In the genomic region with DNA sequence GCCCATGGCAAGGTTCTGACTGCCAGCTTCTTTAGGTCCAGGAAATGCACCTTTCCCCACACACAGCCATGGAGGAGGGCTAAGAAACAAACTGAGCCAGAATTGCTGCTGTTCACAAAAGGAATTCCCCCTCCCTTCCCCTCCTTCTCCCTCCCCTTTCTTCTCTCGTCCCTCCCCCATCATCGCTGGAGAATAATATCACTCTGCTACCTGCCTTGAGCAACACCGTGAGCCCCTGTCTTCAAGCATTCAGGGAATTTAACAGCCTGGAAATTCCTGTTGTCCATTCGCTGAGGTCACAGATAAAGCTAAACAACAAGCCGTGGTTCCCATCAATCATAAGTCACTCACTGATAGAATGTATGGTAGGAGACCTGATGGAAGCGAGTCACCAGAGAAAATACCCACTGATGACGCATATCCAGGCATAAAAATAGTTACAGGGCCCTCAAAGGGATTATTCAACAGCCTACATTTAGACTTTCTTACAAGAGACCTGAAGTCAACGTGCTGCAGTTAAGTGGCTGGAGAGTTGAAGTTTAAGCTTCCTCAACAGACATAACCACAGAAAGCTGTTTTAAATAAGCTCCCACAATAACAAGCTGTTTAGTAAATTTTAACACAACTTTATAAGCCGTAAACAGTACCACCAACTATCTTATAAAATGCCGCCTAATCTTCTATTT, we compare ENCODE assay signal across 8 cellular contexts. TPM values are rescaled to one million over a fixed set of nuclear protein-coding genes. Genes with fewer than 3 reads are reported as not detected.
A peak's percentile ranks its signal among the peaks of the same experiment; 100 is the strongest.
DNase-seq lines count a peak whose midpoint lies in the region; ATAC-seq lines count a peak whose summit lies in the region.

No MANE protein-coding gene starts in this region.

- peaks cover 100% of the 10 kb centered on the region for H3K4me1 ChIP-seq in CD4-positive, alpha-beta memory T cell (ENCODE audit: insufficient read depth, low read length)
- no peaks in the 10 kb centered on the region; the same call in 1 of the 2 replicates for H3K4me1 ChIP-seq in iPS DF 6.9 (ENCODE audit: control insufficient read depth, insufficient read depth, low read length)

- peaks cover 7 to 11% of the 10 kb centered on the region in 2 donors for H3K36me3 Mint-ChIP-seq in CD4-positive, alpha-beta memory T cell

- 100% methylated on average over 2 of the region's 10 CpGs for WGBS in iPS DF 6.9 (ENCODE audit: insufficient coverage, insufficient read length)

- CTCF ChIA-PET in CD4-positive, alpha-beta memory T cell (lab: Charles Lee; ENCODE audit: partially characterized antibody), result interaction anchor here (0.7 to 5.8 kb wide), 24 partner anchors 15 to 394 kb away, joined by 3 to 34 read pairs (median 4); no protein-coding TSS in a partner anchor

- DNase-seq in CD4-positive, alpha-beta memory T cell, result peak; percentile 75 to 90 (median 80)
- peak; percentile 89 for DNase-seq in SHP77 treated with DMSO at 0.1 percent for 48 hours (lab: John Stamatoyannopoulos, UW)
- peak; percentile 97 for DNase-seq in astrocyte of the hippocampus (ENCODE audit: low read depth, low spot score)
- DNase-seq in iPS DF 6.9 (ENCODE audit: low read depth, low spot score), result peak; percentile 35
- peak; percentile 96 for DNase-seq in skeletal muscle cell (ENCODE audit: low read depth)
- DNase-seq in NCI-H748 (lab: John Stamatoyannopoulos, UW; ENCODE audit: unreplicated experiment), result no peak

- peak overlapping the region; percentile 92 to 100 (median 100) for H3K27ac Mint-ChIP-seq in CD4-positive, alpha-beta memory T cell

- peak overlapping the region; percentile 54 to 64 for H3K4me3 ChIP-seq in CD4-positive, alpha-beta memory T cell (ENCODE audit: low read length in 2 of 2)
- H3K4me3 ChIP-seq in iPS DF 6.9 (ENCODE audit: low read length), result no peak overlapping the region
- H3K4me3 ChIP-seq in skeletal muscle cell (ENCODE audit: low read depth, low read length), result peak overlapping the region; percentile 44

- H3K27me3 Mint-ChIP-seq in CD4-positive, alpha-beta memory T cell, result no peaks in the 10 kb centered on the region

- H3K27ac ChIP-seq in CD4-positive, alpha-beta memory T cell (ENCODE audit: low read depth, low read length), result peak overlapping the region; percentile 80
- H3K27ac ChIP-seq in iPS DF 6.9 (ENCODE audit: low read length), result no peak overlapping the region

- intact Hi-C loops in CD4-positive, alpha-beta memory T cell (cut with micrococcal nuclease), result loop anchor here (1.0 to 2.0 kb wide), 7 partner anchors 13 to 193 kb away; no protein-coding TSS in a partner anchor

- H3K27me3 ChIP-seq in CD4-positive, alpha-beta memory T cell (ENCODE audit: insufficient read depth, low read length), result no peaks in the 10 kb centered on the region
- no peaks in the 10 kb centered on the region for H3K27me3 ChIP-seq in iPS DF 6.9 (ENCODE audit: control insufficient read depth, insufficient read depth, low read length)

- POLR2A ChIA-PET in CD4-positive, alpha-beta memory T cell (lab: Charles Lee; ENCODE audit: partially characterized antibody), result interaction anchor here (0.7 to 8.1 kb wide), 25 partner anchors 9 to 107 kb away, joined by 3 to 124 read pairs (median 7); partner anchors contain the start of gene HIVEP2

- peaks cover 70 to 98% (median 87%) of the 10 kb centered on the region in 4 donors for H3K4me1 Mint-ChIP-seq in CD4-positive, alpha-beta memory T cell

- no peaks in the 10 kb centered on the region for H3K9me3 Mint-ChIP-seq in CD4-positive, alpha-beta memory T cell

- peak overlapping the region; percentile 90 to 99 (median 94) for H3K4me3 Mint-ChIP-seq in CD4-positive, alpha-beta memory T cell

- no peaks in the 10 kb centered on the region for H3K36me3 ChIP-seq in CD4-positive, alpha-beta memory T cell (ENCODE audit: insufficient read depth, low read length)
- H3K36me3 ChIP-seq in iPS DF 6.9 (ENCODE audit: control insufficient read depth, insufficient read depth, low read length), result no peaks in the 10 kb centered on the region

- ATAC-seq in GM19328 (IDR thresholded peaks at IDR 0.05; ENCODE audit: unreplicated experiment) (peak; percentile 43), HG03342 (IDR thresholded peaks at IDR 0.05; ENCODE audit: unreplicated experiment) (peak; percentile 72)

- H3K9me3 ChIP-seq in CD4-positive, alpha-beta memory T cell (ENCODE audit: control insufficient read depth in 1 of 2, low read length in 2 of 2), result no peaks in the 10 kb centered on the region
- no peaks in the 10 kb centered on the region for H3K9me3 ChIP-seq in iPS DF 6.9 (ENCODE audit: control insufficient read depth, insufficient read depth, low read length)

RNA-seq across cellular contexts. Expression of gene HIVEP2, which starts 59.7 kb away (rescaled TPM):
- total RNA-seq in CD4-positive, alpha-beta memory T cell, result 10 to 100 TPM; 90.6 to 92.7 TPM
- 10 to 100 TPM in 1 of 2 donors, 1 to 10 TPM in 1; 5.0 to 22.9 TPM for polyA plus RNA-seq in CD4-positive, alpha-beta memory T cell
